In genomic region chr5:68991279-68991678, GRCh38 we compare ENCODE assay signal across 22 cellular contexts.
DNase-seq lines count a peak whose midpoint lies in the region; ATAC-seq and TF ChIP-seq lines count a peak whose summit lies in the region.
"Had no signal": no experiment of that assay in that cellular context is flagged by ENCODE, and none has a peak within 500 bp of the region (broad histone marks: within the 10 kb centered on the region; RNA-seq: fewer than 3 reads in every experiment).

No MANE protein-coding gene starts in this region.

- no peak for ATAC-seq in HG03439 (IDR thresholded peaks at IDR 0.05; ENCODE audit: unreplicated experiment)
- ATAC-seq in GM18867 (IDR thresholded peaks at IDR 0.05; ENCODE audit: unreplicated experiment): no peak
- ATAC-seq: GM12878 had no signal

- intact Hi-C loops in ascending aorta (cut with DNase I): no loop called here

- no peak overlapping the region for H3K27ac ChIP-seq in HEK293 (ENCODE audit: extremely low read depth, low read depth, low read length)
- peak overlapping the region; percentile 26 for H3K27ac ChIP-seq in SJCRH30
- H3K27ac ChIP-seq in ascending aorta: no peak overlapping the region
- H3K27ac ChIP-seq: BLaER1 had no signal

- H3K4me1 ChIP-seq in HEK293 (ENCODE audit: control insufficient read depth, insufficient read depth, low read length) (no peaks in the 10 kb centered on the region), SJCRH30 (peaks cover 17% of the 10 kb centered on the region), ascending aorta (no peaks in the 10 kb centered on the region)
- H3K4me1 ChIP-seq: BLaER1 had no signal

- H3K36me3 ChIP-seq in HEK293 (ENCODE audit: control insufficient read depth in 2 of 2, insufficient read depth in 1 of 2, low read length in 2 of 2): no peaks in the 10 kb centered on the region
- no peaks in the 10 kb centered on the region for H3K36me3 ChIP-seq in SJCRH30
- no peaks in the 10 kb centered on the region for H3K36me3 ChIP-seq in ascending aorta
- H3K36me3 ChIP-seq: BE2C, BLaER1 had no signal

- no peak overlapping the region for H3K4me3 ChIP-seq in HEK293 (ENCODE audit: low read depth, low read length)
- H3K4me3 ChIP-seq in SJCRH30: no peak overlapping the region
- no peak overlapping the region for H3K4me3 ChIP-seq in ascending aorta
- H3K4me3 ChIP-seq: BLaER1, GM12878 had no signal

- no peaks in the 10 kb centered on the region for H3K9me3 ChIP-seq in HEK293 (ENCODE audit: control insufficient read depth, insufficient read depth, low read depth, low read length)
- no peaks in the 10 kb centered on the region for H3K9me3 ChIP-seq in SJCRH30 (replicated peaks)
- no peaks in the 10 kb centered on the region for H3K9me3 ChIP-seq in ascending aorta
- H3K9me3 ChIP-seq: BE2C, BLaER1 had no signal

- POLR2A ChIA-PET in HEK293 (lab: Yijun Ruan, JAX): no interaction called here

- DNase-seq in SJCRH30 (peak in 1 of 2 experiments; percentile 34), myocyte (ENCODE audit: low read depth) (peak; percentile 23), ascending aorta (ENCODE audit: low spot score in 2 of 2) (no peak)
- DNase-seq: 8988T; ACHN; BE2C; C1 segment of cervical spinal cord; CD4-positive, alpha-beta memory T cell; CD4-positive, CD25-positive, alpha-beta regulatory T cell; CD8-positive, alpha-beta memory T cell; COR-L47; DMS153; DMS53; DMS79; DND-41; EL; GDM1 had no signal

- TF ChIP-seq CTCF in HEK293 (tag by site-specific recombination; IDR thresholded peaks at IDR 0.05) (no peak), ascending aorta (IDR thresholded peaks at IDR 0.05) (no peak)

- H3K27me3 ChIP-seq in SJCRH30 (no peaks in the 10 kb centered on the region), ascending aorta (no peaks in the 10 kb centered on the region)
- H3K27me3 ChIP-seq: BE2C, BLaER1 had no signal

- CTCF ChIA-PET in HEK293 (lab: Yijun Ruan, JAX): interaction anchor here (0.6 to 0.8 kb wide), 3 partner anchors 73 to 724 kb away, joined by 3 to 5 read pairs (median 4); no protein-coding TSS in a partner anchor

TF ChIP-seq in HEK293, 187 proteins besides CTCF, POLR2A, EP300 and RAD21:
- TF ChIP-seq ZNF155 (tag by site-specific recombination; IDR thresholded peaks at IDR 0.05) (no peak), ZFP69B (tag by site-specific recombination; IDR thresholded peaks at IDR 0.05) (no peak), ZNF664 (tag by site-specific recombination; IDR thresholded peaks at IDR 0.05) (peak; percentile 98), PRDM1 (tag by site-specific recombination; IDR thresholded peaks at IDR 0.05) (peak; percentile 48; the same call in 1 of the 2 replicates), ZNF366 (tag by site-specific recombination; conservative IDR thresholded peaks at IDR 0.05) (0 out of 2 replicates have a peak, but pooled peaks have one; percentile 28)
